Comparison of ENCODE assay signal across 8 cellular contexts in genomic region chr12:64459388-64460024, GRCh38. TPM values are rescaled to one million over a fixed set of nuclear protein-coding genes. Genes with fewer than 3 reads are reported as not detected.
A peak's percentile ranks its signal among the peaks of the same experiment; 100 is the strongest.
DNase-seq lines count a peak whose midpoint lies in the region; ATAC-seq, FAIRE-seq and TF ChIP-seq lines count a peak whose summit lies in the region.

No MANE protein-coding gene starts in this region.

- CTCF ChIA-PET in Panc1 (lab: Charles Lee) = no interaction called here

- peak; percentile 52 for FAIRE-seq in A204.1 (lab: Jason Lieb, UNC)
- FAIRE-seq in HTR-8/SVneo (lab: Jason Lieb, UNC) = no peak

- H3K36me3 Mint-ChIP-seq in stimulated activated naive B cell treated with anti-CD40 and anti-IgM and Interleukin-4, amounts not matched to agents 10 μg/mL and 1 μg/mL and 100 μg/mL, for 72 hours = peaks cover 19 to 35% of the 10 kb centered on the region in 2 donors

- peak overlapping the region; percentile 65 to 77 for H3K4me3 Mint-ChIP-seq in stimulated activated naive B cell treated with anti-CD40 and anti-IgM and Interleukin-4, amounts not matched to agents 10 μg/mL and 1 μg/mL and 100 μg/mL, for 72 hours

- H3K36me3 ChIP-seq in Panc1 (ENCODE audit: control insufficient read depth, insufficient read depth, low read length) = peaks cover 46% of the 10 kb centered on the region

- peak overlapping the region; percentile 56 for H3K27ac ChIP-seq in Panc1 (ENCODE audit: low read length)

- H3K4me3 ChIP-seq in Panc1 (ENCODE audit: low read depth in 2 of 2, low read length in 2 of 2) (peak overlapping the region; percentile 1 to 12; a peak in 2 of 4 replicates), foreskin fibroblast (ENCODE audit: low read depth in 1 of 2, low read length in 2 of 2) (peak overlapping the region; percentile 13 to 37)

- DNase-seq in Panc1 (ENCODE audit: low read depth, low spot score) (no peak), foreskin fibroblast (no peak), foreskin melanocyte (no peak), GM19240 (ENCODE audit: insufficient read length, low spot score) (no peak), HTR-8/SVneo (ENCODE audit: insufficient read length, low spot score) (no peak)
- no peak for DNase-seq in stimulated activated naive B cell treated with anti-CD40 and anti-IgM and Interleukin-4, amounts not matched to agents 10 μg/mL and 1 μg/mL and 100 μg/mL, for 72 hours

- no TSS peak for BruUV-seq in Panc1 (replicated peaks; lab: Mats Ljungman, UMichigan)

- peaks cover 16% of the 10 kb centered on the region for H3K4me1 ChIP-seq in Panc1 (ENCODE audit: control insufficient read depth, insufficient read depth, low read length)

- intact Hi-C loops in Panc1 (cut with micrococcal nuclease; ENCODE audit: unreplicated experiment) = no loop called here

- H3K9me3 Mint-ChIP-seq in stimulated activated naive B cell treated with anti-CD40 and anti-IgM and Interleukin-4, amounts not matched to agents 10 μg/mL and 1 μg/mL and 100 μg/mL, for 72 hours = no peaks in the 10 kb centered on the region

- in situ Hi-C loops in Panc1 (cut with HindIII; ENCODE audit: low pct_unique_long_range_greater_than_20kb, low sequenced_read_pairs) = no loop called here

- TF ChIP-seq CTCF in Panc1 (IDR thresholded peaks at IDR 0.05) (no peak), foreskin fibroblast (IDR thresholded peaks at IDR 0.05; ENCODE audit: low read depth, low read length) (no peak)

- peaks cover 21 to 33% of the 10 kb centered on the region in 2 donors for H3K4me1 Mint-ChIP-seq in stimulated activated naive B cell treated with anti-CD40 and anti-IgM and Interleukin-4, amounts not matched to agents 10 μg/mL and 1 μg/mL and 100 μg/mL, for 72 hours

- no peaks in the 10 kb centered on the region for H3K27me3 ChIP-seq in Panc1 (ENCODE audit: control insufficient read depth, insufficient read depth, low read length)

- POLR2A ChIA-PET in Panc1 (lab: Charles Lee) = no interaction called here

- peak overlapping the region; percentile 6 for H3K27ac Mint-ChIP-seq in stimulated activated naive B cell treated with anti-CD40 and anti-IgM and Interleukin-4, amounts not matched to agents 10 μg/mL and 1 μg/mL and 100 μg/mL, for 72 hours

- no peaks in the 10 kb centered on the region for H3K27me3 Mint-ChIP-seq in stimulated activated naive B cell treated with anti-CD40 and anti-IgM and Interleukin-4, amounts not matched to agents 10 μg/mL and 1 μg/mL and 100 μg/mL, for 72 hours

- H3K9me3 ChIP-seq in Panc1 (ENCODE audit: control insufficient read depth, insufficient read depth, low read depth, low read length) = no peaks in the 10 kb centered on the region

- ATAC-seq in GM21367 (IDR thresholded peaks at IDR 0.05; ENCODE audit: unreplicated experiment) (peak; percentile 61), Panc1 (peak; percentile 50; the same call in 1 of the 2 replicates)
- peak in 1 of 2 donors; percentile 36 for ATAC-seq in stimulated activated naive B cell treated with anti-CD40 and anti-IgM and Interleukin-4, amounts not matched to agents 10 μg/mL and 1 μg/mL and 100 μg/mL, for 72 hours (replicated peaks)

RNA-seq across cellular contexts. Expression of gene TBK1, which starts 7.6 kb away (rescaled TPM):
- 32.4 TPM for total RNA-seq in Panc1 (2021; ENCODE audit: unreplicated experiment)
- polyA plus RNA-seq in Panc1 (2012; ENCODE audit: insufficient read length) = 12.3 TPM

RNA-seq across cellular contexts. Expression of gene XPOT, which starts 55.3 kb away (rescaled TPM):
- total RNA-seq in Panc1 (2021; ENCODE audit: unreplicated experiment) = 155 TPM
- polyA plus RNA-seq in Panc1 (2012; ENCODE audit: insufficient read length) = 69.3 TPM
